In the genomic region with DNA sequence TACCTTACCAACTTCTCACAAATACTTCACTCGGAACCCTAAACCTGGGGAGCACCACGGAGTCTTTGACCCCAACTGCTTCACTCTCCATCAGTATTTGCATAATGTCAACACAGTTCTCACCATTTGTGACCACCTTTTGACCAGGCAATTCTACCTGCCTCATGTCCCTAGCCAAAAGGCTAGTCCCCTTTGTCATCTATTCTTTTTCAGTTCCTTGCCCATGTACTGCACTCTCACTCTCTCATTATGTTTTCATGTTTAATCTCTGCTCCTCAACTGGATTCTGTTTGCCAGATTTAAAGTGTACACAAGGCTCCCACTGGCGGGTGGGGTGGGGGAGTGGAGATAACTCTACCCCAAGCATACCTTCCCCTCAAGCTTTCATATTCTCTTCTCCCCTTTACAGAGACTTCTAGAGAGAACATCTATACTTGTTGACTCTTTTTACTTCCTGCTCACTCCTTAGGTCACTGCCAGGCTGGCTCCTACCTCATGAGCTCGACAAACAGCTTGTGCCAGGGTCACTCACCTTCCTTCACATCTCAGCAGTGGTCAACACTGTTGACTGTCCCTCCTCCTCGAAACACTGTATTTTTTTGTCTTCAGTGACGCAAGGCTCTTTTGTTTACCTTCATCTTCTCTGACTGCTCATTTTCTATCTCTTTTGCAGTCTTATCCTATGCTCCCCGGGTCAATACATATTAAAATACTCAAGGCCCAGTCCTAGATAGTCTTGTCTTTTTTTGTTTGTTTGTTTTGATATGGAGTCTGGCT, we compare ENCODE assay signal across 1 cellular context.
TF ChIP-seq lines count a peak whose summit lies in the region.

No MANE protein-coding gene starts in this region.

TF ChIP-seq in A549, 52 proteins besides CTCF, POLR2A, EP300 and RAD21 (continued from another document):
- TF ChIP-seq, protein P1, sequence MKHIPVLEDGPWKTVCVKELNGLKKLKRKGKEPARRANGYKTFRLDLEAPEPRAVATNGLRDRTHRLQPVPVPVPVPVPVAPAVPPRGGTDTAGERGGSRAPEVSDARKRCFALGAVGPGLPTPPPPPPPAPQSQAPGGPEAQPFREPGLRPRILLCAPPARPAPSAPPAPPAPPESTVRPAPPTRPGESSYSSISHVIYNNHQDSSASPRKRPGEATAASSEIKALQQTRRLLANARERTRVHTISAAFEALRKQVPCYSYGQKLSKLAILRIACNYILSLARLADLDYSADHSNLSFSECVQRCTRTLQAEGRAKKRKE (CRISPR knock-in tag; IDR thresholded peaks at IDR 0.05; ENCODE audit: low read depth): no peak
- no peak for TF ChIP-seq EHF (CRISPR knock-in tag; IDR thresholded peaks at IDR 0.05)
- TF ChIP-seq PHF8 (IDR thresholded peaks at IDR 0.05; ENCODE audit: borderline replicate concordance, low read depth): no peak
- no peak for TF ChIP-seq HOXA7 (CRISPR knock-in tag; IDR thresholded peaks at IDR 0.05)
- no peak for TF ChIP-seq SMC3 (IDR thresholded peaks at IDR 0.05)
- no peak for TF ChIP-seq FOXS1 (CRISPR knock-in tag; IDR thresholded peaks at IDR 0.05)
- TF ChIP-seq EHMT2 (IDR thresholded peaks at IDR 0.05; ENCODE audit: low read depth): no peak
TF ChIP-seq in A549: peak in this region for 0.
